Comparison of ENCODE assay signal across 8 cellular contexts in the genomic region with DNA sequence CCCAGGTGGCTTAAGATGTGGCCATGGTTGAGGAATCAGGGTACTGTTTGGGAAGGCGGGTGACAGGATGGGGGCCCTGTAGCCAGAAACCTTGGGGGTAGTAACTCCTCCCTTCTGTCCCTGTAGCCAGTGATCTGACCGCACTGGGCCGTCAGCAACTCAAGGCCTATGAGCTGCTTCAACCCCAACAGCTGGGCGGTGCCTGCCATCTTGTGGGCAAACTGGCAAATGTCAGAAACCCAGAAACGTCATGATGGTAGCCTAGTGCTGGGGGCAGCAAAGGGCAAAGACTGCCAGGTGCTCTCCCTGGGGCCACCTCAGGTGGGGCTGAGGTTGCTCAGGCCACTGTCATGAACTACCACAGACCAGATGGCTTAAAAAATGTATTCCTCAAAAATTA. TPM values are rescaled to one million over a fixed set of nuclear protein-coding genes. Genes with fewer than 3 reads are reported as not detected.
DNase-seq lines count a peak whose midpoint lies in the region; ATAC-seq and TF ChIP-seq lines count a peak whose summit lies in the region.

No MANE protein-coding gene starts in this region.

- TF ChIP-seq CTCF in NB4 (IDR thresholded peaks at IDR 0.05; ENCODE audit: low read depth, low read length) = peak; percentile 43
- peak in 2 of 5 experiments; percentile 30 to 46 for TF ChIP-seq CTCF in transverse colon (IDR thresholded peaks at IDR 0.05)

- H3K36me3 ChIP-seq in transverse colon = peaks cover 0 to 4% (median 0%) of the 10 kb centered on the region in 4 donors

- H3K27ac ChIP-seq in transverse colon = no peak overlapping the region

- H3K36me3 Mint-ChIP-seq in activated naive CD4-positive, alpha-beta T cell treated with anti-CD3 and anti-CD28 coated beads, Interleukin-2, amount 10 ng/mL, durations not matched to agents 7 days and 5 days = peaks cover 29% of the 10 kb centered on the region

- H3K4me1 Mint-ChIP-seq in activated naive CD4-positive, alpha-beta T cell treated with anti-CD3 and anti-CD28 coated beads, Interleukin-2, amount 10 ng/mL, durations not matched to agents 7 days and 5 days = peaks cover 33% of the 10 kb centered on the region

- 47% methylated on average over 5 of the region's 5 CpGs; no CpG with 5 or more reads in 1 of the 2 donors for WGBS in transverse colon (ENCODE audit: low coverage in 1 of 2), 2 donors

- ATAC-seq in HG02970 (IDR thresholded peaks at IDR 0.05; ENCODE audit: low FRiP score, unreplicated experiment) (no peak), HG02938 (IDR thresholded peaks at IDR 0.05; ENCODE audit: unreplicated experiment) (no peak)

- peaks cover 13 to 29% (median 22%) of the 10 kb centered on the region in 4 donors for H3K4me1 ChIP-seq in transverse colon

- TF ChIP-seq POLR2A in NB4 (IDR thresholded peaks at IDR 0.05; ENCODE audit: extremely low read depth, insufficient read length) = no peak
- no peak for TF ChIP-seq POLR2A in transverse colon (IDR thresholded peaks at IDR 0.05)

- H3K27ac Mint-ChIP-seq in activated naive CD4-positive, alpha-beta T cell treated with anti-CD3 and anti-CD28 coated beads, Interleukin-2, amount 10 ng/mL, durations not matched to agents 7 days and 5 days = no peak overlapping the region

- no peak for TF ChIP-seq EP300 in transverse colon (IDR thresholded peaks at IDR 0.05; ENCODE audit: low read depth)

- no peaks in the 10 kb centered on the region for H3K27me3 Mint-ChIP-seq in activated naive CD4-positive, alpha-beta T cell treated with anti-CD3 and anti-CD28 coated beads, Interleukin-2, amount 10 ng/mL, durations not matched to agents 7 days and 5 days

- H3K9me3 Mint-ChIP-seq in activated naive CD4-positive, alpha-beta T cell treated with anti-CD3 and anti-CD28 coated beads, Interleukin-2, amount 10 ng/mL, durations not matched to agents 7 days and 5 days = no peaks in the 10 kb centered on the region

- in situ Hi-C loops in transverse colon (cut with MboI; ENCODE audit: low pct_ligation_motif_present in 1 of 4, low pct_unique_long_range_greater_than_20kb in 1 of 4, low sequenced_read_pairs in 3 of 4) = no loop called here

- H3K4me3 ChIP-seq in NB4 (ENCODE audit: low read depth, low read length) = no peak overlapping the region
- no peak overlapping the region for H3K4me3 ChIP-seq in transverse colon

- H3K27me3 ChIP-seq in transverse colon = no peaks in the 10 kb centered on the region

- H3K4me3 Mint-ChIP-seq in activated naive CD4-positive, alpha-beta T cell treated with anti-CD3 and anti-CD28 coated beads, Interleukin-2, amount 10 ng/mL, durations not matched to agents 7 days and 5 days = no peak overlapping the region

- no peaks in the 10 kb centered on the region for H3K9me3 ChIP-seq in transverse colon

- intact Hi-C loops in transverse colon (cut with DNase I; ENCODE audit: low total_unique reads) = no loop called here

- CTCF ChIA-PET in activated naive CD4-positive, alpha-beta T cell treated with anti-CD3 and anti-CD28 coated beads, Interleukin-2, amount 10 ng/mL, durations not matched to agents 7 days and 5 days (lab: Charles Lee) = interaction anchor here (0.5 to 1.4 kb wide), 3 partner anchors 35 to 71 kb away, joined by 3 read pairs; no protein-coding TSS in a partner anchor

- DNase-seq in activated T-cell treated with anti-CD3 and anti-CD28 coated beads for 1 hour (ENCODE audit: low read depth) (peak; percentile 18), activated T-cell treated with anti-CD3 and anti-CD28 coated beads for 4 hours (no peak), NB4 (ENCODE audit: low read depth) (peak; percentile 70), iPS-NIHi11 (ENCODE audit: low spot score) (peak; percentile 79), transverse colon (peak; percentile 39)
- peak; percentile 56 for DNase-seq in activated naive CD4-positive, alpha-beta T cell treated with anti-CD3 and anti-CD28 coated beads, Interleukin-2, amount 10 ng/mL, durations not matched to agents 7 days and 5 days

RNA-seq across cellular contexts. Expression of gene COPE, which starts 3.5 kb away (rescaled TPM):
- total RNA-seq in transverse colon = 100 to 1,000 TPM; 144 to 268 (median 179) TPM

RNA-seq across cellular contexts. Expression of gene DDX49, which starts 3.9 kb away (rescaled TPM):
- 10 to 100 TPM; 42.1 to 90.8 (median 50.4) TPM for total RNA-seq in transverse colon

RNA-seq across cellular contexts. Expression of gene CERS1, which starts 19.7 kb away (rescaled TPM):
- not detected for total RNA-seq in transverse colon

RNA-seq across cellular contexts. Expression of gene HOMER3, which starts 25.4 kb away (rescaled TPM):
- total RNA-seq in transverse colon = 10 to 100 TPM in 3 of 4 donors, 1 to 10 TPM in 1; 8.1 to 82.0 (median 12.7) TPM
